In genomic region chr9:133821606-133822438, GRCh38 we compare ENCODE assay signal across 14 cellular contexts.
DNase-seq lines count a peak whose midpoint lies in the region; ATAC-seq and TF ChIP-seq lines count a peak whose summit lies in the region.
"Had no signal": no experiment of that assay in that cellular context is flagged by ENCODE, and none has a peak within 500 bp of the region (broad histone marks: within the 10 kb centered on the region; RNA-seq: fewer than 3 reads in every experiment).

No MANE protein-coding gene starts in this region.

- H3K4me3 Mint-ChIP-seq in HFFc6 = no peak overlapping the region

- no peak overlapping the region for H3K27ac Mint-ChIP-seq in HFFc6

- TF ChIP-seq CTCF in DOHH2 (IDR thresholded peaks at IDR 0.05; ENCODE audit: low read depth, low read length, poor library complexity, severe bottlenecking) = no peak
- no peak for TF ChIP-seq CTCF in HFFc6 (IDR thresholded peaks at IDR 0.05)

- H3K27me3 ChIP-seq in DOHH2 (ENCODE audit: control insufficient read depth, low read length) = no peaks in the 10 kb centered on the region
- no peaks in the 10 kb centered on the region for H3K27me3 ChIP-seq in iPS-20b (ENCODE audit: insufficient read depth, low read length)
- H3K27me3 ChIP-seq: colonic mucosa had no signal

- H3K27ac ChIP-seq in DOHH2 (ENCODE audit: low read depth, low read length) (no peak overlapping the region), iPS-20b (ENCODE audit: low read length) (no peak overlapping the region)
- H3K27ac ChIP-seq: colonic mucosa had no signal

- 0 out of 2 replicates have a peak overlapping the region, but pooled peaks have one; percentile 14 for H3K9ac ChIP-seq in iPS-20b (ENCODE audit: low read depth, low read length)

- H3K4me2 ChIP-seq in DOHH2 (ENCODE audit: low read length) = peak overlapping the region; percentile 67

- ATAC-seq in GM21723 (IDR thresholded peaks at IDR 0.05; ENCODE audit: unreplicated experiment) = peak; percentile 31
- ATAC-seq: K562 had no signal

- H3K9me3 Mint-ChIP-seq in HFFc6 = no peaks in the 10 kb centered on the region

- peak overlapping the region; percentile 59 for H3K4me3 ChIP-seq in DOHH2 (ENCODE audit: low read length)
- H3K4me3 ChIP-seq in iPS-20b (ENCODE audit: low read length) = no peak overlapping the region
- H3K4me3 ChIP-seq: colonic mucosa, K562 had no signal

- H3K36me3 ChIP-seq in DOHH2 (ENCODE audit: control insufficient read depth, low read length) = no peaks in the 10 kb centered on the region; the same call in 1 of the 2 replicates
- H3K36me3 ChIP-seq in iPS-20b (ENCODE audit: insufficient read depth, low read depth, low read length) = no peaks in the 10 kb centered on the region
- H3K36me3 ChIP-seq: colonic mucosa had no signal

- H3K27me3 Mint-ChIP-seq in HFFc6 (ENCODE audit: insufficient read depth) = no peaks in the 10 kb centered on the region

- H3K9me3 ChIP-seq in DOHH2 (ENCODE audit: control insufficient read depth, insufficient read depth, low read length) = no peaks in the 10 kb centered on the region
- H3K9me3 ChIP-seq in iPS-20b (ENCODE audit: insufficient read depth, low read depth, low read length) = no peaks in the 10 kb centered on the region
- H3K9me3 ChIP-seq: colonic mucosa had no signal

- H4K20me1 ChIP-seq in DOHH2 (ENCODE audit: control insufficient read depth, insufficient read depth, low read depth, low read length) = no peaks in the 10 kb centered on the region

- DNase-seq in NCI-H82 treated with DMSO at 0.1 percent for 48 hours (lab: John Stamatoyannopoulos, UW; ENCODE audit: unreplicated experiment) (peak; percentile 62), HFFc6 (no peak), T-helper 1 cell (no peak), NCI-H2227 treated with DMSO at 0.1 percent for 48 hours (lab: John Stamatoyannopoulos, UW) (no peak), cerebellar nuclear complex (lab: John Stamatoyannopoulos, UW) (no peak)
- DNase-seq: activated CD4-positive, alpha-beta T cell treated with anti-CD3 and anti-CD28 coated beads for 1 hour; activated effector memory CD4-positive, alpha-beta T cell treated with anti-CD3 and anti-CD28 coated beads, Interleukin-2, amount 50 U/mL, for 16 hours; colonic mucosa; NCI-H446; stimulated activated CD4-positive, alpha-beta T cell treated with anti-CD3 and anti-CD28 coated beads, Interleukin-2, amount 100 ng/mL, for 48 hours had no signal

- H3K36me3 Mint-ChIP-seq in HFFc6 (ENCODE audit: low read depth) = peaks cover 18% of the 10 kb centered on the region

- H3K4me1 Mint-ChIP-seq in HFFc6 (ENCODE audit: low read depth) = peaks cover 16% of the 10 kb centered on the region

- H3K9me2 ChIP-seq in DOHH2 (replicated peaks; ENCODE audit: control insufficient read depth, low read length) = no peaks in the 10 kb centered on the region

- no peaks in the 10 kb centered on the region for H3K79me2 ChIP-seq in DOHH2 (ENCODE audit: control insufficient read depth, low read length)

- peaks cover 3% of the 10 kb centered on the region; the same call in 1 of the 2 replicates for H3F3A ChIP-seq in DOHH2 (ENCODE audit: control insufficient read depth, insufficient read depth)

- peaks cover 32% of the 10 kb centered on the region for H3K4me1 ChIP-seq in DOHH2 (ENCODE audit: control insufficient read depth, low read length)
- peaks cover 15% of the 10 kb centered on the region; the same call in 1 of the 2 replicates for H3K4me1 ChIP-seq in iPS-20b (ENCODE audit: insufficient read depth, low read length)
- H3K4me1 ChIP-seq: colonic mucosa had no signal
